ENCODE assay signal across 13 cellular contexts in genomic region chr10:46216836-46217748, GRCh38.
DNase-seq lines count a peak whose midpoint lies in the region; ATAC-seq and TF ChIP-seq lines count a peak whose summit lies in the region.
"Had no signal": no experiment of that assay in that cellular context is flagged by ENCODE, and none has a peak within 500 bp of the region (broad histone marks: within the 10 kb centered on the region; RNA-seq: fewer than 3 reads in every experiment).

No MANE protein-coding gene starts in this region.

- no peak for TF ChIP-seq POLR2A in NB4 (IDR thresholded peaks at IDR 0.05; ENCODE audit: extremely low read depth, insufficient read length)

- H3K36me3 Mint-ChIP-seq in activated T-cell treated with anti-CD3 and anti-CD28 coated beads, Interleukin-2, amount 50 U/mL, for 4 hours (ENCODE audit: insufficient read depth) = peaks cover 25% of the 10 kb centered on the region
- H3K36me3 Mint-ChIP-seq in chondrocyte (ENCODE audit: low read depth) = peaks cover 1% of the 10 kb centered on the region
- H3K36me3 Mint-ChIP-seq in stimulated activated effector memory CD8-positive, alpha-beta T cell treated with anti-CD3 and anti-CD28 coated beads, Interleukin-12 subunit alpha, Interleukin-12 subunit beta, amount 100 ng/mL, for 72 hours = no peaks in the 10 kb centered on the region

- no peak overlapping the region for H3K4me2 ChIP-seq in PC-3 (ENCODE audit: low read length)

- H3K4me3 ChIP-seq in NB4 (ENCODE audit: low read depth, low read length) = no peak overlapping the region
- H3K4me3 ChIP-seq in PC-3 (ENCODE audit: low read length) = no peak overlapping the region
- H3K4me3 ChIP-seq in SJCRH30 = no peak overlapping the region
- H3K4me3 ChIP-seq: heart left ventricle, skin epidermis had no signal

- CTCF ChIA-PET in PC-3 (lab: Charles Lee) = no interaction called here

- H3K9me2 ChIP-seq in PC-3 (replicated peaks; ENCODE audit: low read length) = no peaks in the 10 kb centered on the region

- POLR2A ChIA-PET in PC-3 (lab: Charles Lee; ENCODE audit: unreplicated experiment) = no interaction called here

- intact Hi-C loops in PC-3 (cut with micrococcal nuclease) = no loop called here

- no peaks in the 10 kb centered on the region for H3K27me3 Mint-ChIP-seq in activated T-cell treated with anti-CD3 and anti-CD28 coated beads, Interleukin-2, amount 50 U/mL, for 4 hours (ENCODE audit: low read depth)
- H3K27me3 Mint-ChIP-seq in chondrocyte (ENCODE audit: low read depth) = peaks cover 29% of the 10 kb centered on the region

- H3K27ac Mint-ChIP-seq in chondrocyte (ENCODE audit: unreplicated experiment) = no peak overlapping the region
- peak overlapping the region; percentile 40 for H3K27ac Mint-ChIP-seq in stimulated activated effector memory CD8-positive, alpha-beta T cell treated with anti-CD3 and anti-CD28 coated beads, Interleukin-12 subunit alpha, Interleukin-12 subunit beta, amount 100 ng/mL, for 72 hours

- H2AFZ ChIP-seq in PC-3 (ENCODE audit: low read length) = no peak overlapping the region

- H3K9ac ChIP-seq in PC-3 (ENCODE audit: low read length) = no peak overlapping the region

- DNase-seq in activated T-cell treated with anti-CD3 and anti-CD28 coated beads, Interleukin-2, amount 50 U/mL, for 1 hour = peak; percentile 12
- no peak for DNase-seq in activated T-cell treated with anti-CD3 and anti-CD28 coated beads, Interleukin-2, amount 50 U/mL, for 4 hours
- DNase-seq in NB4 (ENCODE audit: low read depth) (peak; percentile 83), chondrocyte (ENCODE audit: low spot score) (peak; percentile 82), PC-3 (no peak), SJCRH30 (no peak)
- no peak for DNase-seq in stimulated activated effector memory CD8-positive, alpha-beta T cell treated with anti-CD3 and anti-CD28 coated beads, Interleukin-12 subunit alpha, Interleukin-12 subunit beta, amount 100 ng/mL, for 72 hours (ENCODE audit: low spot score in 2 of 2)
- DNase-seq in stimulated activated CD4-positive, alpha-beta T cell treated with anti-CD3 and anti-CD28 coated beads, Interleukin-4, amount 100 ng/mL, for 1 hour = no peak
- DNase-seq: activated gamma-delta T cell, NCI-H510A treated with DMSO at 0.1 percent for 48 hours, T-helper 9 cell had no signal

- TF ChIP-seq CTCF in NB4 (IDR thresholded peaks at IDR 0.05; ENCODE audit: low read depth, low read length) (no peak), chondrocyte (IDR thresholded peaks at IDR 0.05) (no peak), PC-3 (conservative IDR thresholded peaks at IDR 0.05; ENCODE audit: low read depth, low read length) (no peak)

- H3K9me3 Mint-ChIP-seq in activated T-cell treated with anti-CD3 and anti-CD28 coated beads, Interleukin-2, amount 50 U/mL, for 4 hours = no peaks in the 10 kb centered on the region
- H3K9me3 Mint-ChIP-seq in chondrocyte (ENCODE audit: low read depth) = no peaks in the 10 kb centered on the region
- H3K9me3 Mint-ChIP-seq in stimulated activated effector memory CD8-positive, alpha-beta T cell treated with anti-CD3 and anti-CD28 coated beads, Interleukin-12 subunit alpha, Interleukin-12 subunit beta, amount 100 ng/mL, for 72 hours = no peaks in the 10 kb centered on the region

- H3K27me3 ChIP-seq in PC-3 (ENCODE audit: low read length) = no peaks in the 10 kb centered on the region
- no peaks in the 10 kb centered on the region for H3K27me3 ChIP-seq in SJCRH30
- H3K27me3 ChIP-seq: heart left ventricle had no signal

- H4K20me1 ChIP-seq in PC-3 (ENCODE audit: low read length) = no peaks in the 10 kb centered on the region

- no peaks in the 10 kb centered on the region for H3K9me3 ChIP-seq in PC-3 (ENCODE audit: low read length)
- no peaks in the 10 kb centered on the region for H3K9me3 ChIP-seq in SJCRH30 (replicated peaks)
- H3K9me3 ChIP-seq: heart left ventricle had no signal

- no peak for ATAC-seq in activated T-cell treated with anti-CD3 and anti-CD28 coated beads, Interleukin-2, amount 50 U/mL, for 4 hours
- peak; percentile 72 for ATAC-seq in stimulated activated effector memory CD8-positive, alpha-beta T cell treated with anti-CD3 and anti-CD28 coated beads, Interleukin-12 subunit alpha, Interleukin-12 subunit beta, amount 100 ng/mL, for 72 hours
- no peak for ATAC-seq in PC-3

- H3K4me1 ChIP-seq in PC-3 (ENCODE audit: insufficient read depth, low read length) (no peaks in the 10 kb centered on the region), SJCRH30 (no peaks in the 10 kb centered on the region)
- H3K4me1 ChIP-seq: heart left ventricle had no signal

- no peak overlapping the region for H3K4me3 Mint-ChIP-seq in activated T-cell treated with anti-CD3 and anti-CD28 coated beads, Interleukin-2, amount 50 U/mL, for 4 hours
- no peak overlapping the region for H3K4me3 Mint-ChIP-seq in chondrocyte (ENCODE audit: unreplicated experiment)
- H3K4me3 Mint-ChIP-seq in stimulated activated effector memory CD8-positive, alpha-beta T cell treated with anti-CD3 and anti-CD28 coated beads, Interleukin-12 subunit alpha, Interleukin-12 subunit beta, amount 100 ng/mL, for 72 hours = no peak overlapping the region

- peaks cover 7% of the 10 kb centered on the region for H3K4me1 Mint-ChIP-seq in activated T-cell treated with anti-CD3 and anti-CD28 coated beads, Interleukin-2, amount 50 U/mL, for 4 hours (ENCODE audit: low read depth)
- H3K4me1 Mint-ChIP-seq in chondrocyte (ENCODE audit: low read depth) = no peaks in the 10 kb centered on the region
- H3K4me1 Mint-ChIP-seq in stimulated activated effector memory CD8-positive, alpha-beta T cell treated with anti-CD3 and anti-CD28 coated beads, Interleukin-12 subunit alpha, Interleukin-12 subunit beta, amount 100 ng/mL, for 72 hours = peaks cover 40% of the 10 kb centered on the region

- H3K27ac ChIP-seq in PC-3 (ENCODE audit: low read length) (no peak overlapping the region), SJCRH30 (no peak overlapping the region)
- H3K27ac ChIP-seq: heart left ventricle, skin epidermis had no signal

- H3K36me3 ChIP-seq in PC-3 (ENCODE audit: low read depth, low read length) = no peaks in the 10 kb centered on the region
- no peaks in the 10 kb centered on the region for H3K36me3 ChIP-seq in SJCRH30
- H3K36me3 ChIP-seq: heart left ventricle had no signal

- no TSS peak for BruUV-seq in PC-3 (replicated peaks; lab: Mats Ljungman, UMichigan)

- no peaks in the 10 kb centered on the region for H3K79me2 ChIP-seq in PC-3 (ENCODE audit: low read length)

- no peaks in the 10 kb centered on the region for H3F3A ChIP-seq in PC-3 (ENCODE audit: low read length, unreplicated experiment)

Comparison
In these comparisons a context has a peak if more than half of its experiments do, and no peak if none do; other contexts are left out.
1. DNase-seq: peak in activated T-cell treated with anti-CD3 and anti-CD28 coated beads, Interleukin-2, amount 50 U/mL, for 1 hour (single experiment), NB4 (single experiment) and chondrocyte (single experiment); none in activated T-cell treated with anti-CD3 and anti-CD28 coated beads, Interleukin-2, amount 50 U/mL, for 4 hours (single experiment), stimulated activated effector memory CD8-positive, alpha-beta T cell treated with anti-CD3 and anti-CD28 coated beads, Interleukin-12 subunit alpha, Interleukin-12 subunit beta, amount 100 ng/mL, for 72 hours (0 of 2), PC-3 (single experiment), SJCRH30 (0 of 2) and stimulated activated CD4-positive, alpha-beta T cell treated with anti-CD3 and anti-CD28 coated beads, Interleukin-4, amount 100 ng/mL, for 1 hour (single experiment).